ENCODE assay signal across 8 cellular contexts in the genomic region with DNA sequence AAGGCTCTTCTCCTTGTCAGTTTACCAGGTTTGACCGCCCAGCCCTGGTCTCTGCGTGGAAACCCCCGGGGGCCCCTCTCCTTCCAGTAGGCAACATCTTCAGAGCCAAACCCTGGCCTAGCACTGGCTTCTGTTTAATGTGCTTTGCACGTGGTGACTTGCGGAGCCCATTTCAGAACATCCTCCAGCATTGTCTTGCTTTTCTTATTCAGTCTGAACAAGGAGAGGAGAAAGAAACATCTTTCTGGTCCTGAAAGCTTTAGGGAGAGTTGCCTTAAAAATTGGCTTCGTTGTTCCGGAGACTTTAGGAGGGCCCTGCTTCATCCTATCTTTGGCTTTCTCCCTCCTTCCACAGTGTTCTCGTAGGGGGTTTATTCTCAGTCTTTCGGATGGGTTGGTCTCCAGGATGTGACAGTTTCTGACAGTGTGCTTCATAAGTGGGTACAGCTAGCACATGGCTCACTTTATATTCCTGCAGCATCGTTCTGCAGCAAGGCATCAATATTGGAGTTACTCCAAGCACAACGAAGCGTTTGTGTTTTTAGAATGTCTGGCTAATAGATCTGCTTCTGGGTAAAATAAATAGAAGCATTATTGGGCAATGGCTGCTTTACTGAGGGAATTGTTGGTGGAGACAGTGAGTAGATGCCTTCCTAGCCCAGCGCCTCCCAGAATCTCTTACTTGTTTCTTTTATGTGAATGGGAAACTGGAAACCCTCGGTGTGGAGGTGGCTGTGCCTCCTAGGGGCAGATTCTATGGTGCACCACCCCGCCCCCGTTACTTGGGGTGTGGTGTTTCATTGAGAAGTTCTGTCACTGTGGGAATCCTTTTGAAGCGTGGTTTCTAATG. TPM values are rescaled to one million over a fixed set of nuclear protein-coding genes. Genes with fewer than 3 reads are reported as not detected.
DNase-seq lines count a peak whose midpoint lies in the region; ATAC-seq and TF ChIP-seq lines count a peak whose summit lies in the region.

No MANE protein-coding gene starts in this region.

- ATAC-seq in naive B cell (ENCODE audit: low read depth in 2 of 2): no peak
- no peak for ATAC-seq in activated CD8-positive, alpha-beta memory T cell treated with anti-CD3 and anti-CD28 coated beads, Interleukin-2, amount 10 ng/mL, durations not matched to agents 7 days and 5 days

- peaks cover 59% of the 10 kb centered on the region for H3K27me3 Mint-ChIP-seq in activated CD4-positive, alpha-beta T cell treated with anti-CD3 and anti-CD28 coated beads, Interleukin-2, amount 10 ng/mL, durations not matched to agents 7 days and 5 days
- peaks cover 19% of the 10 kb centered on the region for H3K27me3 Mint-ChIP-seq in endothelial cell (ENCODE audit: unreplicated experiment)
- peaks cover 56 to 76% (median 59%) of the 10 kb centered on the region in 3 donors for H3K27me3 Mint-ChIP-seq in naive B cell
- H3K27me3 Mint-ChIP-seq in activated CD8-positive, alpha-beta memory T cell treated with anti-CD3 and anti-CD28 coated beads, Interleukin-2, amount 10 ng/mL, durations not matched to agents 7 days and 5 days: peaks cover 68% of the 10 kb centered on the region

- no peaks in the 10 kb centered on the region for H3K9me3 Mint-ChIP-seq in activated CD4-positive, alpha-beta T cell treated with anti-CD3 and anti-CD28 coated beads, Interleukin-2, amount 10 ng/mL, durations not matched to agents 7 days and 5 days
- H3K9me3 Mint-ChIP-seq in endothelial cell (ENCODE audit: unreplicated experiment) (no peaks in the 10 kb centered on the region), naive B cell (peaks cover 0 to 2% (median 0%) of the 10 kb centered on the region in 7 donors)
- H3K9me3 Mint-ChIP-seq in activated CD8-positive, alpha-beta memory T cell treated with anti-CD3 and anti-CD28 coated beads, Interleukin-2, amount 10 ng/mL, durations not matched to agents 7 days and 5 days (ENCODE audit: low read depth): no peaks in the 10 kb centered on the region

- no peak overlapping the region for H3K27ac Mint-ChIP-seq in activated CD4-positive, alpha-beta T cell treated with anti-CD3 and anti-CD28 coated beads, Interleukin-2, amount 10 ng/mL, durations not matched to agents 7 days and 5 days
- H3K27ac Mint-ChIP-seq in endothelial cell (ENCODE audit: unreplicated experiment) (peak overlapping the region; percentile 70), naive B cell (no peak overlapping the region)
- no peak overlapping the region for H3K27ac Mint-ChIP-seq in activated CD8-positive, alpha-beta memory T cell treated with anti-CD3 and anti-CD28 coated beads, Interleukin-2, amount 10 ng/mL, durations not matched to agents 7 days and 5 days

- POLR2A ChIA-PET in activated CD4-positive, alpha-beta T cell treated with anti-CD3 and anti-CD28 coated beads, Interleukin-2, amount 10 ng/mL, durations not matched to agents 7 days and 5 days (lab: Charles Lee): no interaction called here

- no peaks in the 10 kb centered on the region for H3K36me3 Mint-ChIP-seq in activated CD4-positive, alpha-beta T cell treated with anti-CD3 and anti-CD28 coated beads, Interleukin-2, amount 10 ng/mL, durations not matched to agents 7 days and 5 days (ENCODE audit: low read depth)
- H3K36me3 Mint-ChIP-seq in endothelial cell (ENCODE audit: low read depth, unreplicated experiment) (no peaks in the 10 kb centered on the region), naive B cell (no peaks in the 10 kb centered on the region)
- no peaks in the 10 kb centered on the region for H3K36me3 Mint-ChIP-seq in activated CD8-positive, alpha-beta memory T cell treated with anti-CD3 and anti-CD28 coated beads, Interleukin-2, amount 10 ng/mL, durations not matched to agents 7 days and 5 days

- CTCF ChIA-PET in activated CD4-positive, alpha-beta T cell treated with anti-CD3 and anti-CD28 coated beads, Interleukin-2, amount 10 ng/mL, durations not matched to agents 7 days and 5 days (lab: Charles Lee): no interaction called here
- CTCF ChIA-PET in activated CD8-positive, alpha-beta memory T cell treated with anti-CD3 and anti-CD28 coated beads, Interleukin-2, amount 10 ng/mL, durations not matched to agents 7 days and 5 days (lab: Charles Lee): no interaction called here

- H3K4me1 Mint-ChIP-seq in activated CD4-positive, alpha-beta T cell treated with anti-CD3 and anti-CD28 coated beads, Interleukin-2, amount 10 ng/mL, durations not matched to agents 7 days and 5 days: peaks cover 8% of the 10 kb centered on the region
- H3K4me1 Mint-ChIP-seq in endothelial cell (ENCODE audit: unreplicated experiment) (peaks cover 26% of the 10 kb centered on the region), naive B cell (peaks cover 10 to 13% (median 10%) of the 10 kb centered on the region in 3 donors)
- peaks cover 15% of the 10 kb centered on the region for H3K4me1 Mint-ChIP-seq in activated CD8-positive, alpha-beta memory T cell treated with anti-CD3 and anti-CD28 coated beads, Interleukin-2, amount 10 ng/mL, durations not matched to agents 7 days and 5 days

- DNase-seq in activated CD4-positive, alpha-beta T cell treated with anti-CD3 and anti-CD28 coated beads, Interleukin-2, amount 10 ng/mL, durations not matched to agents 7 days and 5 days: no peak
- DNase-seq in activated CD4-positive, alpha-beta T cell treated with anti-CD3 and anti-CD28 coated beads, Interleukin-2, amount 50 U/mL, for 1 hour: no peak
- DNase-seq in NCI-H748 (lab: John Stamatoyannopoulos, UW; ENCODE audit: unreplicated experiment) (peak; percentile 63), endothelial cell (ENCODE audit: low spot score) (peak; percentile 23), naive B cell (no peak), T-helper 9 cell (no peak)
- DNase-seq in NK-92 treated with Interleukin-12 subunit alpha and Interleukin-12 subunit beta, amount 100 ng/mL, for 24 hours (lab: John Stamatoyannopoulos, UW): no peak
- DNase-seq in activated CD8-positive, alpha-beta memory T cell treated with anti-CD3 and anti-CD28 coated beads, Interleukin-2, amount 10 ng/mL, durations not matched to agents 7 days and 5 days: no peak

- no peak for TF ChIP-seq CTCF in endothelial cell (IDR thresholded peaks at IDR 0.05; ENCODE audit: unreplicated experiment)

- peak overlapping the region; percentile 26 for H3K4me3 Mint-ChIP-seq in activated CD4-positive, alpha-beta T cell treated with anti-CD3 and anti-CD28 coated beads, Interleukin-2, amount 10 ng/mL, durations not matched to agents 7 days and 5 days
- peak overlapping the region; percentile 98 for H3K4me3 Mint-ChIP-seq in endothelial cell (ENCODE audit: unreplicated experiment)
- peak overlapping the region; percentile 15 to 88 (median 74) for H3K4me3 Mint-ChIP-seq in naive B cell
- H3K4me3 Mint-ChIP-seq in activated CD8-positive, alpha-beta memory T cell treated with anti-CD3 and anti-CD28 coated beads, Interleukin-2, amount 10 ng/mL, durations not matched to agents 7 days and 5 days: no peak overlapping the region

RNA-seq across cellular contexts. Expression of gene FARP1, which starts 1.8 kb away (rescaled TPM):
- 1 to 10 TPM in 1 of 2 experiments, under 1 TPM in 1; 0.67 to 1.0 TPM for total RNA-seq in activated CD4-positive, alpha-beta T cell treated with anti-CD3 and anti-CD28 coated beads, Interleukin-2, amount 10 ng/mL, durations not matched to agents 7 days and 5 days
- total RNA-seq in endothelial cell (ENCODE audit: unreplicated experiment): 167 TPM
- 1 to 10 TPM in 2 of 6 donors, under 1 TPM in 3, not detected in 1; 0.44 to 1.2 (median 0.86) TPM for polyA plus RNA-seq in naive B cell (ENCODE audit: low read depth in 6 of 6)
- total RNA-seq in activated CD8-positive, alpha-beta memory T cell treated with anti-CD3 and anti-CD28 coated beads, Interleukin-2, amount 10 ng/mL, durations not matched to agents 7 days and 5 days: under 1 TPM; 0.44 to 0.87 TPM

RNA-seq across cellular contexts. Expression of gene RNF113B, which starts 32.3 kb away (rescaled TPM):
- not detected for total RNA-seq in activated CD4-positive, alpha-beta T cell treated with anti-CD3 and anti-CD28 coated beads, Interleukin-2, amount 10 ng/mL, durations not matched to agents 7 days and 5 days
- not detected for total RNA-seq in endothelial cell (ENCODE audit: unreplicated experiment)
- not detected for polyA plus RNA-seq in naive B cell (ENCODE audit: low read depth in 6 of 6)
- not detected for total RNA-seq in activated CD8-positive, alpha-beta memory T cell treated with anti-CD3 and anti-CD28 coated beads, Interleukin-2, amount 10 ng/mL, durations not matched to agents 7 days and 5 days

Comparison
In these comparisons a context has a peak if more than half of its experiments do, and no peak if none do; other contexts are left out.
1. DNase-seq: peak in NCI-H748 (single experiment) and endothelial cell (single experiment); none in activated CD4-positive, alpha-beta T cell treated with anti-CD3 and anti-CD28 coated beads, Interleukin-2, amount 10 ng/mL, durations not matched to agents 7 days and 5 days (single experiment), activated CD4-positive, alpha-beta T cell treated with anti-CD3 and anti-CD28 coated beads, Interleukin-2, amount 50 U/mL, for 1 hour (single experiment), naive B cell (single experiment), NK-92 treated with Interleukin-12 subunit alpha and Interleukin-12 subunit beta, amount 100 ng/mL, for 24 hours (single experiment), T-helper 9 cell (single experiment) and activated CD8-positive, alpha-beta memory T cell treated with anti-CD3 and anti-CD28 coated beads, Interleukin-2, amount 10 ng/mL, durations not matched to agents 7 days and 5 days (single experiment).
2. RNA of gene FARP1, which starts 1.8 kb away (total RNA-seq): 167 TPM in endothelial cell (single experiment); 0.67 to 1.0 TPM in activated CD4-positive, alpha-beta T cell treated with anti-CD3 and anti-CD28 coated beads, Interleukin-2, amount 10 ng/mL, durations not matched to agents 7 days and 5 days and 0.44 to 0.87 TPM in activated CD8-positive, alpha-beta memory T cell treated with anti-CD3 and anti-CD28 coated beads, Interleukin-2, amount 10 ng/mL, durations not matched to agents 7 days and 5 days; every median in the first group is over 10 times any median in the second.